Comparison of ENCODE assay signal across 10 cellular contexts in the genomic region with DNA sequence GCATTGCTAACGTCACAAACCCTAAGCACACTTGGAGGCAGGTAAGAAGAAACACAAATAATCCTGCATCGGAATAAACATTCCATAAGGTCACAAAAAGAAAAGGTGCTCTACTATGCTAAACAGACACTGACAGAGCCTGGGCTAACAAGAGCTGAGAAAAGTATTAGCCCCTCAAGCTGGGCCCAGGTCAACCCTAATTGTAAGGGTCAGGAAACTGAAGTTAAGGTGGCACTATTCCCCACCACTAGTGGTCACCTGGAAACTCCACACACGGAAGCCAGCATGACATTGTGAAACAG. TPM values are rescaled to one million over a fixed set of nuclear protein-coding genes. Genes with fewer than 3 reads are reported as not detected.
DNase-seq lines count a peak whose midpoint lies in the region; ATAC-seq, FAIRE-seq and TF ChIP-seq lines count a peak whose summit lies in the region.
"Had no signal": no experiment of that assay in that cellular context is flagged by ENCODE, and none has a peak within 500 bp of the region (broad histone marks: within the 10 kb centered on the region; RNA-seq: fewer than 3 reads in every experiment).

No MANE protein-coding gene starts in this region.

- H3K27me3 Mint-ChIP-seq in activated naive CD4-positive, alpha-beta T cell treated with anti-CD3 and anti-CD28 coated beads, Interleukin-2, amount 10 ng/mL, durations not matched to agents 7 days and 5 days: no peaks in the 10 kb centered on the region

- 57% methylated on average over 3 of the region's 3 CpGs for WGBS in GM12878 (ENCODE audit: insufficient coverage, insufficient replicate concordance, low lambda C conversion rate, missing lambda C conversion rate)
- WGBS in lung, 2 donors: 13% methylated on average over 3 of the region's 3 CpGs

- H3K4me2 ChIP-seq in GM12878 (ENCODE audit: control insufficient read depth, insufficient read depth): peak overlapping the region; percentile 89

- H4K20me1 ChIP-seq in GM12878 (ENCODE audit: control insufficient read depth, insufficient read depth): peaks cover 8% of the 10 kb centered on the region

- H3K27ac ChIP-seq in GM12878 (ENCODE audit: control insufficient read depth, insufficient read depth): no peak overlapping the region; the same call in 1 of the 2 replicates
- H3K27ac ChIP-seq in lung (ENCODE audit: low read depth in 1 of 2, low read length in 1 of 2): peak overlapping the region; percentile 92 to 93
- H3K27ac ChIP-seq in upper lobe of right lung: peak overlapping the region; percentile 97

- peaks cover 59% of the 10 kb centered on the region for H3K79me2 ChIP-seq in GM12878 (ENCODE audit: control insufficient read depth, insufficient read depth, low read length)

- no peaks in the 10 kb centered on the region; a peak in 1 of 4 replicates for H3K36me3 ChIP-seq in GM12878 (ENCODE audit: control insufficient read depth in 2 of 2, insufficient read depth in 2 of 2, low read length in 1 of 2)
- H3K36me3 ChIP-seq in lung (ENCODE audit: control insufficient read depth in 2 of 2, insufficient read depth in 2 of 2, low read length in 2 of 2): no peaks in the 10 kb centered on the region
- peaks cover 1% of the 10 kb centered on the region for H3K36me3 ChIP-seq in upper lobe of right lung

- TF ChIP-seq CTCF in GM12878 (IDR thresholded peaks at IDR 0.05 in 2 of 3, conservative IDR thresholded peaks at IDR 0.05 in 1 of 3; ENCODE audit: control insufficient read depth in 2 of 3, extremely low read depth in 1 of 3, insufficient read depth in 1 of 3, low read depth in 3 of 3, low read length in 3 of 3) (no peak), lung (IDR thresholded peaks at IDR 0.05; ENCODE audit: control extremely low read depth, extremely low read depth) (no peak), upper lobe of right lung (IDR thresholded peaks at IDR 0.05) (no peak)

- RAD21 ChIA-PET in GM12878 (lab: Charles Lee; ENCODE audit: unreplicated experiment): interaction anchor here (1.1 to 4.0 kb wide), 6 partner anchors 36 to 257 kb away, joined by 3 to 28 read pairs (median 7); a partner anchor contains a TSS

- H3K9me3 Mint-ChIP-seq in activated naive CD4-positive, alpha-beta T cell treated with anti-CD3 and anti-CD28 coated beads, Interleukin-2, amount 10 ng/mL, durations not matched to agents 7 days and 5 days: no peaks in the 10 kb centered on the region

- in situ Hi-C loops in GM12878 (cut with MboI): no loop called here

- CTCF ChIA-PET in activated naive CD4-positive, alpha-beta T cell treated with anti-CD3 and anti-CD28 coated beads, Interleukin-2, amount 10 ng/mL, durations not matched to agents 7 days and 5 days (lab: Charles Lee): interaction anchor here (1.1 to 7.3 kb wide), 3 partner anchors 60 to 79 kb away, joined by 3 to 93 read pairs (median 4); a partner anchor contains a TSS
- CTCF ChIA-PET in GM12878 (lab: Yijun Ruan, JAX): interaction anchor here (3.9 to 7.4 kb wide), 2 partner anchors 58 to 72 kb away, joined by 26 to 67 read pairs; a partner anchor contains a TSS

- TF ChIP-seq POLR2A in GM12878 (IDR thresholded peaks at IDR 0.05; ENCODE audit: low read depth, low read length): no peak

- peak overlapping the region; percentile 88 for H3K27ac Mint-ChIP-seq in activated naive CD4-positive, alpha-beta T cell treated with anti-CD3 and anti-CD28 coated beads, Interleukin-2, amount 10 ng/mL, durations not matched to agents 7 days and 5 days

- FAIRE-seq in GM12878 (lab: Jason Lieb, UNC): peak; percentile 18
- FAIRE-seq: G401.6 had no signal

- no peak for DNase-seq in activated naive CD4-positive, alpha-beta T cell treated with anti-CD3 and anti-CD28 coated beads, Interleukin-2, amount 10 ng/mL, durations not matched to agents 7 days and 5 days
- DNase-seq in activated naive CD4-positive, alpha-beta T cell (lab: John Stamatoyannopoulos, UW): no peak
- DNase-seq in GM12878 (ENCODE audit: low read depth, low spot score): no peak
- no peak for DNase-seq in lung (ENCODE audit: low spot score)
- DNase-seq in upper lobe of right lung: no peak
- DNase-seq in amygdala (lab: John Stamatoyannopoulos, UW): no peak
- DNase-seq in retina: no peak
- DNase-seq: NCI-H82 had no signal

- H3K4me3 ChIP-seq in GM12878 (peak overlapping the region; percentile 92), lung (peak overlapping the region; percentile 97), upper lobe of right lung (peak overlapping the region; percentile 76)

- H3K9ac ChIP-seq in GM12878 (ENCODE audit: control insufficient read depth, insufficient read depth, low read length): peak overlapping the region; percentile 61

- ATAC-seq in GM12878 (no peak), lung (ENCODE audit: insufficient read depth, low FRiP score) (no peak), upper lobe of right lung (no peak), HG03097 (IDR thresholded peaks at IDR 0.05; ENCODE audit: low FRiP score, unreplicated experiment) (no peak)

- BruUV-seq in GM12878 (replicated peaks; lab: Mats Ljungman, UMichigan): no TSS peak

- SMC1A ChIA-PET in GM12878 (lab: Charles Lee; ENCODE audit: uncharacterized antibody, unreplicated experiment): interaction anchor here (0.7 to 4.7 kb wide), 3 partner anchors 45 to 71 kb away, joined by 3 to 31 read pairs (median 10); a partner anchor contains a TSS

- H3K4me1 ChIP-seq in GM12878 (ENCODE audit: control insufficient read depth, insufficient read depth, low read length): peaks cover 18% of the 10 kb centered on the region
- H3K4me1 ChIP-seq in lung (ENCODE audit: control insufficient read depth in 2 of 2, insufficient read depth in 2 of 2, low read length in 2 of 2): peaks cover 25 to 35% of the 10 kb centered on the region in 2 donors
- H3K4me1 ChIP-seq in upper lobe of right lung: peaks cover 55% of the 10 kb centered on the region

- H2AFZ ChIP-seq in GM12878 (ENCODE audit: control insufficient read depth, low read depth, low read length): no peak overlapping the region

- H3K4me3 Mint-ChIP-seq in activated naive CD4-positive, alpha-beta T cell treated with anti-CD3 and anti-CD28 coated beads, Interleukin-2, amount 10 ng/mL, durations not matched to agents 7 days and 5 days: peak overlapping the region; percentile 90

- intact Hi-C loops in GM12878 (cut with micrococcal nuclease; ENCODE audit: unreplicated experiment) (loop anchor here (5.0 kb wide), 2 partner anchors 55 to 70 kb away; a partner anchor contains a TSS), upper lobe of right lung (cut with DNase I) (no loop called here)

- TF ChIP-seq EP300 in GM12878 (IDR thresholded peaks at IDR 0.05; ENCODE audit: borderline replicate concordance in 1 of 2, control insufficient read depth in 1 of 2, low read depth in 2 of 2, low read length in 2 of 2): no peak

- H3K9me3 ChIP-seq in GM12878 (replicated peaks; ENCODE audit: control insufficient read depth, insufficient read depth, low read length) (no peaks in the 10 kb centered on the region), lung (ENCODE audit: control insufficient read depth in 2 of 2, insufficient read depth in 1 of 2, low read length in 1 of 2) (no peaks in the 10 kb centered on the region), upper lobe of right lung (no peaks in the 10 kb centered on the region)

- peaks cover 75% of the 10 kb centered on the region for H3K4me1 Mint-ChIP-seq in activated naive CD4-positive, alpha-beta T cell treated with anti-CD3 and anti-CD28 coated beads, Interleukin-2, amount 10 ng/mL, durations not matched to agents 7 days and 5 days

- H3K27me3 ChIP-seq in GM12878 (replicated peaks in 1 of 2; ENCODE audit: control insufficient read depth in 2 of 2, insufficient read depth in 2 of 2, low read length in 1 of 2) (no peaks in the 10 kb centered on the region), lung (ENCODE audit: control insufficient read depth, insufficient read depth) (no peaks in the 10 kb centered on the region), upper lobe of right lung (no peaks in the 10 kb centered on the region)

- POLR2A ChIA-PET in GM12878 (lab: Charles Lee): interaction anchor here (1.0 to 4.3 kb wide), 4 partner anchors 12 to 57 kb away, joined by 3 to 59 read pairs (median 4); a partner anchor contains a TSS

- peaks cover 18% of the 10 kb centered on the region for H3K36me3 Mint-ChIP-seq in activated naive CD4-positive, alpha-beta T cell treated with anti-CD3 and anti-CD28 coated beads, Interleukin-2, amount 10 ng/mL, durations not matched to agents 7 days and 5 days

- TF ChIP-seq RAD21 in GM12878 (IDR thresholded peaks at IDR 0.05; ENCODE audit: insufficient read depth, low read depth, low read length): no peak

RNA-seq across cellular contexts. Expression of a gene that starts 1.3 kb away (rescaled TPM):
- 40.3 and 40.4 TPM in 2 replicates for total RNA-seq in GM12878 (2013; cell fraction: nucleolus; rRNA removed)
- total RNA-seq in GM12878 (2014; rRNA removed) (46.9 and 48.0 TPM in 2 replicates), GM12878 (2014; rRNA removed; fragmentation: Illumina TruSeq; extraction: Trizol) (30.2 and 33.4 TPM in 2 replicates), GM12878 (2021) (45.5 and 46.7 TPM in 2 replicates), lung (100 to 1,000 TPM; 243 to 247 TPM), upper lobe of right lung (244 TPM)
- 19.6 TPM for polyA plus RNA-seq in GM12878 (2011; ENCODE audit: low read depth)
- polyA plus RNA-seq in GM12878 (2011; rRNA removed) (44.2 and 49.2 TPM in 2 replicates), GM12878 (2014; fragmentation: Illumina TruSeq; extraction: Trizol) (33.2 and 33.8 TPM in 2 replicates), GM12878 (2014; fragmentation: Nextera tagmentation; extraction: Ambion mirVana) (10 to 100 TPM in 1 of 2 experiments, 1 to 10 TPM in 1; 2.4 to 10.4 TPM), GM12878 (2014; rRNA removed) (39.3 and 43.4 TPM in 2 replicates), GM12878 (2016; fragmentation: Nextera tagmentation; extraction: Ambion mirVana) (10 to 100 TPM; 49.5 to 56.4 TPM), lung (100 to 1,000 TPM; 139 to 209 TPM)
- polyA plus RNA-seq in GM12878 (2011; cell fraction: cytosol; rRNA removed): 39.6 and 41.6 TPM in 2 replicates
- 46.1 and 56.8 TPM in 2 replicates for polyA plus RNA-seq in GM12878 (2011; cell fraction: nucleus; rRNA removed)
- polyA plus RNA-seq in GM12878 (2012): 28.3 and 33.6 TPM in 2 replicates
- polyA minus RNA-seq in GM12878 (2011; rRNA and poly(A)+ RNA removed): 19.2 and 29.2 TPM in 2 replicates
- 16.7 and 22.1 TPM in 2 replicates for polyA minus RNA-seq in GM12878 (2011; cell fraction: cytosol; rRNA and poly(A)+ RNA removed)
- 11.8 and 15.6 TPM in 2 replicates for polyA minus RNA-seq in GM12878 (2011; cell fraction: nucleus; rRNA and poly(A)+ RNA removed)

RNA-seq across cellular contexts. Expression of a gene that starts 48.5 kb away (rescaled TPM):
- total RNA-seq in GM12878 (2013; cell fraction: nucleolus; rRNA removed): 316 and 431 TPM in 2 replicates
- 85.3 and 101 TPM in 2 replicates for total RNA-seq in GM12878 (2014; rRNA removed)
- total RNA-seq in GM12878 (2014; rRNA removed; fragmentation: Illumina TruSeq; extraction: Trizol): 25.2 and 31.3 TPM in 2 replicates
- total RNA-seq in GM12878 (2021): 162 and 172 TPM in 2 replicates
- 46.7 TPM for polyA plus RNA-seq in GM12878 (2011; ENCODE audit: low read depth)
- 31.3 and 57.2 TPM in 2 replicates for polyA plus RNA-seq in GM12878 (2011; rRNA removed)
- polyA plus RNA-seq in GM12878 (2011; cell fraction: cytosol; rRNA removed): 131 and 135 TPM in 2 replicates
- polyA plus RNA-seq in GM12878 (2011; cell fraction: nucleus; rRNA removed): 271 and 308 TPM in 2 replicates
- polyA plus RNA-seq in GM12878 (2012): 78.4 and 88.1 TPM in 2 replicates
- polyA plus RNA-seq in GM12878 (2014; fragmentation: Illumina TruSeq; extraction: Trizol): 17.2 and 38.7 TPM in 2 replicates
- polyA plus RNA-seq in GM12878 (2014; fragmentation: Nextera tagmentation; extraction: Ambion mirVana): 10 to 100 TPM in 1 of 2 experiments, 1 to 10 TPM in 1; 8.0 to 19.8 TPM
- 60.6 and 67.5 TPM in 2 replicates for polyA plus RNA-seq in GM12878 (2014; rRNA removed)
- polyA plus RNA-seq in GM12878 (2016; fragmentation: Nextera tagmentation; extraction: Ambion mirVana): 100 to 1,000 TPM; 120 to 128 TPM
- polyA minus RNA-seq in GM12878 (2011; rRNA and poly(A)+ RNA removed): 34.5 and 84.6 TPM in 2 replicates
- 49.2 and 68.0 TPM in 2 replicates for polyA minus RNA-seq in GM12878 (2011; cell fraction: cytosol; rRNA and poly(A)+ RNA removed)
- polyA minus RNA-seq in GM12878 (2011; cell fraction: nucleus; rRNA and poly(A)+ RNA removed): 58.9 and 82.0 TPM in 2 replicates
- 100 to 1,000 TPM in 1 of 2 donors, 10 to 100 TPM in 1; 52.9 to 246 TPM for total RNA-seq in lung
- polyA plus RNA-seq in lung: 100 to 1,000 TPM; 128 to 376 TPM
- total RNA-seq in upper lobe of right lung: 370 TPM

RNA-seq across cellular contexts. Expression of a gene that starts 54.4 kb away (rescaled TPM):
- total RNA-seq in GM12878 (2013; cell fraction: nucleolus; rRNA removed): 19.0 and 22.2 TPM in 2 replicates
- total RNA-seq in GM12878 (2014; rRNA removed) (67.5 and 77.0 TPM in 2 replicates), GM12878 (2014; rRNA removed; fragmentation: Illumina TruSeq; extraction: Trizol) (70.3 and 74.3 TPM in 2 replicates), GM12878 (2021) (85.9 and 91.3 TPM in 2 replicates), lung (10 to 100 TPM; 45.5 to 86.5 TPM), upper lobe of right lung (85.0 TPM)
- 60.5 TPM for polyA plus RNA-seq in GM12878 (2011; ENCODE audit: low read depth)
- polyA plus RNA-seq in GM12878 (2011; rRNA removed) (106 and 119 TPM in 2 replicates), GM12878 (2014; fragmentation: Illumina TruSeq; extraction: Trizol) (80.0 and 88.4 TPM in 2 replicates), GM12878 (2014; fragmentation: Nextera tagmentation; extraction: Ambion mirVana) (10 to 100 TPM; 14.3 to 33.0 TPM), GM12878 (2014; rRNA removed) (91.3 and 98.3 TPM in 2 replicates), GM12878 (2016; fragmentation: Nextera tagmentation; extraction: Ambion mirVana) (100 to 1,000 TPM; 164 TPM), lung (10 to 100 TPM; 40.4 to 96.4 TPM)
- 120 and 127 TPM in 2 replicates for polyA plus RNA-seq in GM12878 (2011; cell fraction: cytosol; rRNA removed)
- polyA plus RNA-seq in GM12878 (2011; cell fraction: nucleus; rRNA removed): 42.9 and 57.8 TPM in 2 replicates
- 70.8 and 81.7 TPM in 2 replicates for polyA plus RNA-seq in GM12878 (2012)
- polyA minus RNA-seq in GM12878 (2011; rRNA and poly(A)+ RNA removed): 62.3 and 66.9 TPM in 2 replicates
- 31.8 and 32.6 TPM in 2 replicates for polyA minus RNA-seq in GM12878 (2011; cell fraction: cytosol; rRNA and poly(A)+ RNA removed)
- 12.9 and 17.7 TPM in 2 replicates for polyA minus RNA-seq in GM12878 (2011; cell fraction: nucleus; rRNA and poly(A)+ RNA removed)
